29 cellular contexts compared by ENCODE assay signal in the genomic region with DNA sequence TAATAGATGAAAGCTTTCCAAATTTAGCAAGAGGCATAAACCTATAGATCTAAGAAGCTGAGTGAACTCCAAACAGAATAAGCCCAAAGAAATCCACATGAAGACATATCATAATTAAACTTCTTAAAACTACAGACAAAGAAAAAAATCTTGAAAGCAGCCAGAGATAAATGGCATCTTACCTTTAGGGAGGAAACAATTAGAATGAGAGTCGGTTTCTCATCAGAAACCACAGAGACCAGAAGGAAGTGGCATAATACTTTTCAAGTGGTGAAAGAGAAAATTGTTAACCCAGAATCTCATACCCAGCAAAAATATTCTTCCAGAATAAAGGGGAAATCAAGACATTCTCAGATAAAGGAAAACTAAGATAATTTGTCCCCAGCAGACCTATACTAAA.
"Had no signal": no experiment of that assay in that cellular context is flagged by ENCODE, and none has a peak within 500 bp of the region (broad histone marks: within the 10 kb centered on the region; RNA-seq: fewer than 3 reads in every experiment).

No MANE protein-coding gene starts in this region.

- H3K9ac ChIP-seq: neural progenitor cell, parathyroid adenoma had no signal

- H3K9me3 ChIP-seq: ovary, right lobe of liver, suprapubic skin, testis, upper lobe of right lung had no signal

- ATAC-seq: natural killer cell; psoas muscle; right cardiac atrium; right lobe of liver; stimulated activated effector memory CD8-positive, alpha-beta T cell treated with anti-CD3 and anti-CD28 coated beads, Interleukin-12 subunit alpha, Interleukin-12 subunit beta, amount 100 ng/mL, for 72 hours; stimulated activated naive CD8-positive, alpha-beta T cell treated with anti-CD3 and anti-CD28 coated beads, Interleukin-15, amount 100 ng/mL, for 72 hours; stimulated activated naive CD8-positive, alpha-beta T cell treated with anti-CD3 and anti-CD28 coated beads, Interleukin-15, Interleukin-2, amounts not matched to agents 100 U/mL and 50 U/mL, for 24 hours; upper lobe of right lung had no signal

- H3K27ac ChIP-seq: neural progenitor cell, ovary, parathyroid adenoma, psoas muscle, right lobe of liver, sigmoid colon, suprapubic skin, testis, tibial artery, transverse colon, upper lobe of right lung, uterus had no signal

- H3K4me3 ChIP-seq: neural progenitor cell, ovary, psoas muscle, right lobe of liver, sigmoid colon, suprapubic skin, testis, tibial artery, transverse colon, upper lobe of right lung, uterus had no signal

- H3K27ac Mint-ChIP-seq: nephron; neural progenitor cell; progenitor cell of endocrine pancreas; stimulated activated effector memory CD8-positive, alpha-beta T cell treated with anti-CD3 and anti-CD28 coated beads, Interleukin-12 subunit alpha, Interleukin-12 subunit beta, amount 100 ng/mL, for 72 hours; stimulated activated naive CD8-positive, alpha-beta T cell treated with anti-CD3 and anti-CD28 coated beads, Interleukin-15, amount 100 ng/mL, for 72 hours; type B pancreatic cell had no signal

- H3K9me3 Mint-ChIP-seq: type B pancreatic cell had no signal

- H3K36me3 ChIP-seq: neural progenitor cell, ovary, right lobe of liver, sigmoid colon, suprapubic skin, tibial artery, transverse colon, upper lobe of right lung, uterus had no signal

- DNase-seq: natural killer cell; occipital lobe; ovary; posterior cingulate gyrus; psoas muscle; right cardiac atrium; right lobe of liver; sigmoid colon; small intestine; stimulated activated CD4-positive, alpha-beta T cell treated with anti-CD3 and anti-CD28 coated beads, Interleukin-15, amount 100 ng/mL, for 24 hours; stimulated activated CD4-positive, alpha-beta T cell treated with anti-CD3 and anti-CD28 coated beads, Interleukin-2, amount 100 ng/mL, for 24 hours; stimulated activated CD4-positive, alpha-beta T cell treated with anti-CD3 and anti-CD28 coated beads, Interleukin-2, amount 100 ng/mL, for 48 hours; stimulated activated CD4-positive, alpha-beta T cell treated with anti-CD3 and anti-CD28 coated beads, Interleukin-4, amount 100 ng/mL, for 24 hours; stimulated activated naive CD4-positive, alpha-beta T cell; stimulated activated naive CD8-positive, alpha-beta T cell treated with anti-CD3 and anti-CD28 coated beads, Interleukin-15, amount 100 ng/mL, for 72 hours; stimulated activated naive CD8-positive, alpha-beta T cell treated with anti-CD3 and anti-CD28 coated beads, Interleukin-15, Interleukin-2, amounts not matched to agents 100 U/mL and 50 U/mL, for 24 hours; substantia nigra; testis; tibial artery; transverse colon; upper lobe of right lung; uterus had no signal

- H3K4me2 ChIP-seq: neural progenitor cell had no signal

- H3K27me3 ChIP-seq: neural progenitor cell, ovary, right lobe of liver, sigmoid colon, suprapubic skin, testis, tibial artery, upper lobe of right lung, uterus had no signal

- H3K4me1 Mint-ChIP-seq: nephron; neural progenitor cell; stimulated activated effector memory CD8-positive, alpha-beta T cell treated with anti-CD3 and anti-CD28 coated beads, Interleukin-12 subunit alpha, Interleukin-12 subunit beta, amount 100 ng/mL, for 72 hours; stimulated activated naive CD8-positive, alpha-beta T cell treated with anti-CD3 and anti-CD28 coated beads, Interleukin-15, amount 100 ng/mL, for 72 hours had no signal

- H3K79me2 ChIP-seq: parathyroid adenoma had no signal

- H3K4me3 Mint-ChIP-seq: natural killer cell; nephron; neural progenitor cell; stimulated activated effector memory CD8-positive, alpha-beta T cell treated with anti-CD3 and anti-CD28 coated beads, Interleukin-12 subunit alpha, Interleukin-12 subunit beta, amount 100 ng/mL, for 72 hours; stimulated activated naive CD8-positive, alpha-beta T cell treated with anti-CD3 and anti-CD28 coated beads, Interleukin-15, amount 100 ng/mL, for 72 hours; type B pancreatic cell had no signal

- H3K27me3 Mint-ChIP-seq: progenitor cell of endocrine pancreas had no signal

- H2AFZ ChIP-seq: neural progenitor cell, parathyroid adenoma had no signal

- H3K36me3 Mint-ChIP-seq: neural progenitor cell; stimulated activated effector memory CD8-positive, alpha-beta T cell treated with anti-CD3 and anti-CD28 coated beads, Interleukin-12 subunit alpha, Interleukin-12 subunit beta, amount 100 ng/mL, for 72 hours; type B pancreatic cell had no signal

- H3K4me1 ChIP-seq: parathyroid adenoma, psoas muscle, right lobe of liver, sigmoid colon, suprapubic skin, testis, tibial artery, transverse colon, upper lobe of right lung, uterus had no signal
